1 cellular context compared by ENCODE assay signal in genomic region chr17:73215414-73215813, GRCh38.
TF ChIP-seq lines count a peak whose summit lies in the region.

No MANE protein-coding gene starts in this region.

TF ChIP-seq in GM23338, 12 proteins besides CTCF, POLR2A, EP300 and RAD21 (continued from another document):
- TF ChIP-seq ETS1 (IDR thresholded peaks at IDR 0.05) = no peak
- no peak for TF ChIP-seq ZNF331 (CRISPR knock-in tag; IDR thresholded peaks at IDR 0.05; ENCODE audit: low read depth)
- TF ChIP-seq JUNB (IDR thresholded peaks at IDR 0.05; ENCODE audit: unreplicated experiment) = no peak
- TF ChIP-seq CREB1 (CRISPR knock-in tag; IDR thresholded peaks at IDR 0.05; ENCODE audit: low read depth) = no peak
- TF ChIP-seq ZNF114 (CRISPR knock-in tag; IDR thresholded peaks at IDR 0.05) = no peak
- TF ChIP-seq, protein P1, sequence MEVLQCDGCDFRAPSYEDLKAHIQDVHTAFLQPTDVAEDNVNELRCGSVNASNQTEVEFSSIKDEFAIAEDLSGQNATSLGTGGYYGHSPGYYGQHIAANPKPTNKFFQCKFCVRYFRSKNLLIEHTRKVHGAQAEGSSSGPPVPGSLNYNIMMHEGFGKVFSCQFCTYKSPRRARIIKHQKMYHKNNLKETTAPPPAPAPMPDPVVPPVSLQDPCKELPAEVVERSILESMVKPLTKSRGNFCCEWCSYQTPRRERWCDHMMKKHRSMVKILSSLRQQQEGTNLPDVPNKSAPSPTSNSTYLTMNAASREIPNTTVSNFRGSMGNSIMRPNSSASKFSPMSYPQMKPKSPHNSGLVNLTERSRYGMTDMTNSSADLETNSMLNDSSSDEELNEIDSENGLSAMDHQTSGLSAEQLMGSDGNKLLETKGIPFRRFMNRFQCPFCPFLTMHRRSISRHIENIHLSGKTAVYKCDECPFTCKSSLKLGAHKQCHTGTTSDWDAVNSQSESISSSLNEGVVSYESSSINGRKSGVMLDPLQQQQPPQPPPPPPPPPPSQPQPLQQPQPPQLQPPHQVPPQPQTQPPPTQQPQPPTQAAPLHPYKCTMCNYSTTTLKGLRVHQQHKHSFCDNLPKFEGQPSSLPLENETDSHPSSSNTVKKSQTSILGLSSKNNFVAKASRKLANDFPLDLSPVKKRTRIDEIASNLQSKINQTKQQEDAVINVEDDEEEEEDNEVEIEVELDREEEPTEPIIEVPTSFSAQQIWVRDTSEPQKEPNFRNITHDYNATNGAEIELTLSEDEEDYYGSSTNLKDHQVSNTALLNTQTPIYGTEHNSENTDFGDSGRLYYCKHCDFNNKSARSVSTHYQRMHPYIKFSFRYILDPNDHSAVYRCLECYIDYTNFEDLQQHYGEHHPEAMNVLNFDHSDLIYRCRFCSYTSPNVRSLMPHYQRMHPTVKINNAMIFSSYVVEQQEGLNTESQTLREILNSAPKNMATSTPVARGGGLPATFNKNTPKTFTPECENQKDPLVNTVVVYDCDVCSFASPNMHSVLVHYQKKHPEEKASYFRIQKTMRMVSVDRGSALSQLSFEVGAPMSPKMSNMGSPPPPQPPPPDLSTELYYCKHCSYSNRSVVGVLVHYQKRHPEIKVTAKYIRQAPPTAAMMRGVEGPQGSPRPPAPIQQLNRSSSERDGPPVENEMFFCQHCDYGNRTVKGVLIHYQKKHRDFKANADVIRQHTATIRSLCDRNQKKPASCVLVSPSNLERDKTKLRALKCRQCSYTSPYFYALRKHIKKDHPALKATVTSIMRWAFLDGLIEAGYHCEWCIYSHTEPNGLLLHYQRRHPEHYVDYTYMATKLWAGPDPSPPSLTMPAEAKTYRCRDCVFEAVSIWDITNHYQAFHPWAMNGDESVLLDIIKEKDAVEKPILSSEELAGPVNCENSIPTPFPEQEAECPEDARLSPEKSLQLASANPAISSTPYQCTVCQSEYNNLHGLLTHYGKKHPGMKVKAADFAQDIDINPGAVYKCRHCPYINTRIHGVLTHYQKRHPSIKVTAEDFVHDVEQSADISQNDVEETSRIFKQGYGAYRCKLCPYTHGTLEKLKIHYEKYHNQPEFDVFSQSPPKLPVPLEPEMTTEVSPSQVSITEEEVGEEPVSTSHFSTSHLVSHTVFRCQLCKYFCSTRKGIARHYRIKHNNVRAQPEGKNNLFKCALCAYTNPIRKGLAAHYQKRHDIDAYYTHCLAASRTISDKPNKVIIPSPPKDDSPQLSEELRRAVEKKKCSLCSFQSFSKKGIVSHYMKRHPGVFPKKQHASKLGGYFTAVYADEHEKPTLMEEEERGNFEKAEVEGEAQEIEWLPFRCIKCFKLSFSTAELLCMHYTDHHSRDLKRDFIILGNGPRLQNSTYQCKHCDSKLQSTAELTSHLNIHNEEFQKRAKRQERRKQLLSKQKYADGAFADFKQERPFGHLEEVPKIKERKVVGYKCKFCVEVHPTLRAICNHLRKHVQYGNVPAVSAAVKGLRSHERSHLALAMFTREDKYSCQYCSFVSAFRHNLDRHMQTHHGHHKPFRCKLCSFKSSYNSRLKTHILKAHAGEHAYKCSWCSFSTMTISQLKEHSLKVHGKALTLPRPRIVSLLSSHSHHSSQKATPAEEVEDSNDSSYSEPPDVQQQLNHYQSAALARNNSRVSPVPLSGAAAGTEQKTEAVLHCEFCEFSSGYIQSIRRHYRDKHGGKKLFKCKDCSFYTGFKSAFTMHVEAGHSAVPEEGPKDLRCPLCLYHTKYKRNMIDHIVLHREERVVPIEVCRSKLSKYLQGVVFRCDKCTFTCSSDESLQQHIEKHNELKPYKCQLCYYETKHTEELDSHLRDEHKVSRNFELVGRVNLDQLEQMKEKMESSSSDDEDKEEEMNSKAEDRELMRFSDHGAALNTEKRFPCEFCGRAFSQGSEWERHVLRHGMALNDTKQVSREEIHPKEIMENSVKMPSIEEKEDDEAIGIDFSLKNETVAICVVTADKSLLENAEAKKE (CRISPR knock-in tag; IDR thresholded peaks at IDR 0.05) = no peak
- TF ChIP-seq EZH2 (IDR thresholded peaks at IDR 0.05; ENCODE audit: low read depth, unreplicated experiment) = no peak
